ENCODE assay signal across 11 cellular contexts in genomic region chr11:63020671-63021255, GRCh38. TPM values are rescaled to one million over a fixed set of nuclear protein-coding genes. Genes with fewer than 3 reads are reported as not detected.
DNase-seq lines count a peak whose midpoint lies in the region; ATAC-seq and TF ChIP-seq lines count a peak whose summit lies in the region.
"Had no signal": no experiment of that assay in that cellular context is flagged by ENCODE, and none has a peak within 500 bp of the region (broad histone marks: within the 10 kb centered on the region; RNA-seq: fewer than 3 reads in every experiment).

No MANE protein-coding gene starts in this region.

- H3K36me3 ChIP-seq in OCI-LY1 (ENCODE audit: insufficient read depth, low read length) = no peaks in the 10 kb centered on the region
- H3K36me3 ChIP-seq: thoracic aorta had no signal

- H3K79me2 ChIP-seq in OCI-LY1 (ENCODE audit: insufficient read depth, low read length) = no peaks in the 10 kb centered on the region

- H3K4me1 ChIP-seq in OCI-LY1 (ENCODE audit: insufficient read depth, low read length, severe bottlenecking) = no peaks in the 10 kb centered on the region

- DNase-seq in DMS 273 (lab: John Stamatoyannopoulos, UW; ENCODE audit: unreplicated experiment) (peak; percentile 73), DMS 273 treated with DMSO at 0.1 percent for 48 hours (lab: John Stamatoyannopoulos, UW) (no peak), dorsolateral prefrontal cortex (peak in 3 of 10 donors; percentile 22 to 72 (median 48)), GF-D8 (lab: John Stamatoyannopoulos, UW) (no peak)
- DNase-seq in stimulated activated CD4-positive, alpha-beta T cell treated with anti-CD3 and anti-CD28 coated beads, Interleukin-2, amount 100 ng/mL, for 24 hours = peak; percentile 44 to 59
- DNase-seq: activated T-cell treated with anti-CD3 and anti-CD28 coated beads, Interleukin-2, amount 50 U/mL, for 4 hours had no signal

- no peaks in the 10 kb centered on the region for H3F3A ChIP-seq in OCI-LY1 (ENCODE audit: insufficient read depth, low read length)

- no peaks in the 10 kb centered on the region for H3K9me3 ChIP-seq in OCI-LY1 (ENCODE audit: low read length)
- H3K9me3 ChIP-seq: thoracic aorta had no signal

- H3K9ac ChIP-seq in OCI-LY1 (ENCODE audit: low read length) = no peak overlapping the region

- no peaks in the 10 kb centered on the region for H3K9me2 ChIP-seq in OCI-LY1 (ENCODE audit: low read depth, low read length)

- 0 out of 2 replicates have a peak, but pooled peaks cover 3% of the 10 kb centered on the region for H3K27me3 ChIP-seq in OCI-LY1 (ENCODE audit: insufficient read depth, low read length)
- no peaks in the 10 kb centered on the region for H3K27me3 ChIP-seq in dorsolateral prefrontal cortex

- intact Hi-C loops in dorsolateral prefrontal cortex (cut with DNase I) = loop anchor here in 1 of 2 donors (10.0 kb wide), 1 partner anchor 614 kb away; no protein-coding TSS in a partner anchor

- TF ChIP-seq CTCF in OCI-LY1 (IDR thresholded peaks at IDR 0.05; ENCODE audit: low read length) (peak; percentile 56), dorsolateral prefrontal cortex (IDR thresholded peaks at IDR 0.05 in 54 of 56, conservative IDR thresholded peaks at IDR 0.05 in 2 of 56; ENCODE audit: low read depth in 1 of 56, partially characterized antibody in 56 of 56) (peak in 51 of 56 donors; percentile 14 to 67 (median 42))

- no peak for ATAC-seq in GM21717 (IDR thresholded peaks at IDR 0.05; ENCODE audit: unreplicated experiment)
- no peak for ATAC-seq in HG03565 (IDR thresholded peaks at IDR 0.05; ENCODE audit: unreplicated experiment)

- H4K20me1 ChIP-seq in OCI-LY1 (ENCODE audit: insufficient read depth, low read length) = no peaks in the 10 kb centered on the region

- no peak overlapping the region for H3K4me2 ChIP-seq in OCI-LY1 (ENCODE audit: low read length)

- no peak overlapping the region for H3K27ac ChIP-seq in OCI-LY1 (ENCODE audit: low read depth, low read length, poor library complexity, severe bottlenecking)
- H3K27ac ChIP-seq in dorsolateral prefrontal cortex = peak overlapping the region in 23 of 59 donors; percentile 11 to 92 (median 41)
- H3K27ac ChIP-seq: thoracic aorta had no signal

- H3K4me3 ChIP-seq in OCI-LY1 (ENCODE audit: low read depth, low read length, poor library complexity, severe bottlenecking) = no peak overlapping the region
- H3K4me3 ChIP-seq in dorsolateral prefrontal cortex = peak overlapping the region in 3 of 59 donors; percentile 3 to 17 (median 10)
- H3K4me3 ChIP-seq: thoracic aorta had no signal

- H2AFZ ChIP-seq in OCI-LY1 (ENCODE audit: low read length) = no peak overlapping the region

RNA-seq across cellular contexts. Expression of gene SLC22A8, which starts 5.1 kb away (rescaled TPM):
- 1 to 10 TPM in 32 of 120 experiments, under 1 TPM in 14, not detected in 74; 0.08 to 7.8 (median 2.0) TPM for total RNA-seq in dorsolateral prefrontal cortex
- total RNA-seq: activated T-cell treated with anti-CD3 and anti-CD28 coated beads, Interleukin-2, amount 50 U/mL, for 4 hours; lung microvascular endothelial cell; thoracic aorta had no signal

RNA-seq across cellular contexts. Expression of gene SLC22A6, which starts 36.0 kb away (rescaled TPM):
- total RNA-seq in dorsolateral prefrontal cortex = 10 to 100 TPM in 2 of 120 experiments, 1 to 10 TPM in 63, under 1 TPM in 49, not detected in 6; 0.22 to 15.5 (median 1.1) TPM
- total RNA-seq: activated T-cell treated with anti-CD3 and anti-CD28 coated beads, Interleukin-2, amount 50 U/mL, for 4 hours; lung microvascular endothelial cell; thoracic aorta had no signal

Comparison
In these comparisons a context has a peak if more than half of its experiments do, and no peak if none do; other contexts are left out.
1. DNase-seq: peak in DMS 273 (single experiment) and stimulated activated CD4-positive, alpha-beta T cell treated with anti-CD3 and anti-CD28 coated beads, Interleukin-2, amount 100 ng/mL, for 24 hours (2 of 2); none in DMS 273 treated with DMSO at 0.1 percent for 48 hours (single experiment) and GF-D8 (single experiment).